In the genomic region with DNA sequence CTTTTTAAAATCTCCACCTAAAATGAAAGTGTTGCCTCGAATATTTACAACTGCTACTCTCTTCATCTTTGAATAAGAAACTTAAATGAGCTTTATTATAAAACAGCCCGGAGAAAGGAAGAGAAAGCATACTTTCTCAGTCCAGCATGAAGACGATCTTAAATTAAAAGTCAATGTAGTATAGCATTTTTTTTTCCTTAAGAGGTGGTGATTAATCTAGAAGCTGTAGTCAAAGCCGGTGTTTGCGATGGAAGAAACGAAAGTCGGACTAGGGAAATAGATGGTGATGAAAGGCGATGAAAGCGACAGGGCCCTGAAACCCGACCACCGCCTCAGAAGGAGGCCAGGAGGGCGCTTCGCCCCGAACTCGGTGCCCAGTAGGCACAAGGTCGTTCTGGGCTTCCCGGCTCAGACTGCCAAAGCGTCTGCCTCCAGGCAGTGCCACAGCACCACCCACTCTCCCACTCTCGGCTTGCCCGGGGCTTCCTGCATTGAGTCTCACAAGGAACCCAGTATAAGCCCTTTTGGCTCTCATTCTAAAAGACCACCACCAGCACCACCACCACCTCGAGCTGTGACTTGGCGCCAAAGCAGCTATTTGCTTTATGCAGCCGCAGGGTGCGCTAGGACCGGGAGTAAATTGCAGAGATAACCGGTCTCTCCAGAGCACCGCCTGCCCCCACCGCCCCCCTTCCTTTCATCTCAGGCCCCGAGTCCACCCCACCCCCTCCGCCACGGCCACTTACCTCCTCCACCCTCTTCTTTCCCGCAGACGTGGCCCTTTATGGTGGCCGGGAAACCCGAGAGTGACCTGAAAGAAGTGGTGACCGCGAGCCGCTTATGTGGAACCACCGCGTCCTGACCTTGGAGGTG, we compare ENCODE assay signal across 8 cellular contexts. TPM values are rescaled to one million over a fixed set of nuclear protein-coding genes. Genes with fewer than 3 reads are reported as not detected.
DNase-seq lines count a peak whose midpoint lies in the region; ATAC-seq, FAIRE-seq and TF ChIP-seq lines count a peak whose summit lies in the region.

No MANE protein-coding gene starts in this region.

- H3K56ac ChIP-seq in H9 (ENCODE audit: insufficient read length, low read depth, low read length) = no peak overlapping the region

- H3K9me3 ChIP-seq in A549 (no peaks in the 10 kb centered on the region), H9 (ENCODE audit: control insufficient read depth, low read depth, low read length) (no peaks in the 10 kb centered on the region)

- under 1% methylated on average over 22 of the region's 40 CpGs for WGBS in A549 (ENCODE audit: missing lambda C conversion rate)
- WGBS in H9 (ENCODE audit: extremely low coverage, insufficient read length, low lambda C conversion rate) = no CpG with 5 or more reads among the region's 40 CpGs

- ATAC-seq in A549 (peak; percentile 88 to 91), HG03439 (IDR thresholded peaks at IDR 0.05; ENCODE audit: unreplicated experiment) (no peak)

- no peak overlapping the region for H4K8ac ChIP-seq in H9 (replicated peaks; ENCODE audit: insufficient read length, low read depth, low read length)

- CTCF ChIA-PET in A549 (lab: Yijun Ruan, JAX) = interaction anchor here (1.0 to 2.3 kb wide), 2 partner anchors 25 to 322 kb away, joined by 5 to 6 read pairs; no protein-coding TSS in a partner anchor

- no peak overlapping the region; a peak in 1 of 7 replicates for H3K27ac Mint-ChIP-seq in H9
- H3K27ac Mint-ChIP-seq in neural crest cell (ENCODE audit: unreplicated experiment) = no peak overlapping the region

- no peak overlapping the region for H2BK15ac ChIP-seq in H9 (ENCODE audit: low read depth, low read length)

- H3T11ph ChIP-seq in H9 (ENCODE audit: low read length) = no peak overlapping the region

- peaks cover 28% of the 10 kb centered on the region for H3K23me2 ChIP-seq in H9 (ENCODE audit: insufficient read length, low read depth, low read length, poor library complexity, severe bottlenecking)

- no peak overlapping the region for H3K4ac ChIP-seq in H9 (ENCODE audit: low read depth, low read length)

- H3K23ac ChIP-seq in H9 (ENCODE audit: insufficient read length, low read depth, low read length) = no peak overlapping the region

- H4K5ac ChIP-seq in H9 (ENCODE audit: insufficient read length, low read depth, low read length) = no peak overlapping the region

- H3K4me1 ChIP-seq in A549 (peaks cover 14% of the 10 kb centered on the region; the same call in 2 of the 3 replicates), H9 (ENCODE audit: insufficient read depth, low read length) (peaks cover 2% of the 10 kb centered on the region; the same call in 1 of the 2 replicates)

- no peak for TF ChIP-seq RAD21 in A549 (conservative IDR thresholded peaks at IDR 0.05 in 1 of 2, IDR thresholded peaks at IDR 0.05 in 1 of 2)

- peaks cover 100% of the 10 kb centered on the region for H3K27me3 Mint-ChIP-seq in H9 (ENCODE audit: low read depth)
- peaks cover 100% of the 10 kb centered on the region for H3K27me3 Mint-ChIP-seq in neural crest cell (ENCODE audit: low read depth)

- no peak overlapping the region for H3K9ac ChIP-seq in H9 (ENCODE audit: extremely low read depth, insufficient read length, low read length)

- POLR2A ChIA-PET in A549 (lab: Yijun Ruan, JAX) = no interaction called here

- H3K4me2 ChIP-seq in A549 (peak overlapping the region; percentile 89), H9 (ENCODE audit: insufficient read depth, insufficient read length, low read length) (peak overlapping the region; percentile 89)

- H3K36me3 Mint-ChIP-seq in H9 (ENCODE audit: insufficient read depth in 1 of 3, low read depth in 3 of 3) (no peaks in the 10 kb centered on the region; a peak in 1 of 7 replicates), neural crest cell (ENCODE audit: low read depth) (peaks cover 3% of the 10 kb centered on the region)

- H3K4me3 ChIP-seq in A549 = peak overlapping the region; percentile 59

- H3K27ac ChIP-seq in A549 (peak overlapping the region; percentile 92 to 94), H9 (ENCODE audit: insufficient read length, low read depth, low read length) (no peak overlapping the region)

- no peak overlapping the region; the same call in 1 of the 2 replicates for H3K14ac ChIP-seq in H9 (ENCODE audit: insufficient read depth, low read length)

- H3K9me3 Mint-ChIP-seq in H9 (no peaks in the 10 kb centered on the region; a peak in 1 of 5 replicates), neural crest cell (no peaks in the 10 kb centered on the region)

- no peak overlapping the region for H2BK5ac ChIP-seq in H9 (ENCODE audit: insufficient read length, low read length)

- H2BK120ac ChIP-seq in H9 (ENCODE audit: low read depth, low read length, poor library complexity, severe bottlenecking) = no peak overlapping the region

- peaks cover 69% of the 10 kb centered on the region for H3K27me3 ChIP-seq in H9 (ENCODE audit: insufficient read depth, low read length)

- H2BK12ac ChIP-seq in H9 (ENCODE audit: insufficient read length, low read depth, low read length) = no peak overlapping the region

- H3K79me1 ChIP-seq in H9 (ENCODE audit: insufficient read depth, low read depth, low read length, poor library complexity, severe bottlenecking) = no peaks in the 10 kb centered on the region

- no peak for TF ChIP-seq POLR2A in A549 (IDR thresholded peaks at IDR 0.05; ENCODE audit: low read length)

- H4K20me1 ChIP-seq in H9 (ENCODE audit: control insufficient read depth, insufficient read depth, insufficient read length) = no peaks in the 10 kb centered on the region

- TF ChIP-seq CTCF in A549 (IDR thresholded peaks at IDR 0.05) (0 out of 3 replicates have a peak, but pooled peaks have one; percentile 6), H9 (conservative IDR thresholded peaks at IDR 0.05) (no peak), neural crest cell (conservative IDR thresholded peaks at IDR 0.05) (no peak)

- no peak overlapping the region for H2BK20ac ChIP-seq in H9 (ENCODE audit: low read depth, low read length, poor library complexity, severe bottlenecking)

- peaks cover 41 to 57% of the 10 kb centered on the region in 2 experiments for H3K4me1 Mint-ChIP-seq in H9
- peaks cover 14% of the 10 kb centered on the region for H3K4me1 Mint-ChIP-seq in neural crest cell

- no peak for TF ChIP-seq EP300 in A549 (IDR thresholded peaks at IDR 0.05)

- H3K4me3 Mint-ChIP-seq in H9 = peak overlapping the region; percentile 12 to 77
- H3K4me3 Mint-ChIP-seq in neural crest cell = peak overlapping the region; percentile 13

- H2AK5ac ChIP-seq in H9 (ENCODE audit: insufficient read length, low read length) = no peak overlapping the region

- no peak overlapping the region for H3K18ac ChIP-seq in H9 (ENCODE audit: insufficient read length, low read depth, low read length)

- FAIRE-seq in A549 (lab: Jason Lieb, UNC) = no peak
- no peak for FAIRE-seq in RCC 7860 (lab: Jason Lieb, UNC)

- DNase-seq in A549 (ENCODE audit: low read depth in 1 of 2, low spot score in 1 of 2) (peak; percentile 48 to 60), H9 (peak; percentile 77), fibroblast of peridontal ligament (ENCODE audit: extremely low read depth) (peak; percentile 39), neural crest cell (ENCODE audit: low read depth, low spot score) (peak; percentile 35), DMS114 treated with DMSO at 0.1 percent for 48 hours (lab: John Stamatoyannopoulos, UW; ENCODE audit: unreplicated experiment) (no peak), RCC 7860 (ENCODE audit: low spot score) (no peak)
- peak; percentile 32 to 38 for DNase-seq in activated CD4-positive, alpha-beta T cell treated with anti-CD3 and anti-CD28 coated beads, Interleukin-2, amount 50 U/mL, for 48 hours

- no peak overlapping the region for H2AFZ ChIP-seq in H9 (ENCODE audit: low read length)

- H3K79me2 ChIP-seq in H9 (ENCODE audit: insufficient read depth, low read length) = no peaks in the 10 kb centered on the region

- H4K91ac ChIP-seq in H9 (ENCODE audit: insufficient read length, low read depth, low read length) = no peak overlapping the region

TF ChIP-seq in A549, 52 proteins besides CTCF, POLR2A, EP300 and RAD21:
- 0 out of 5 replicates have a peak, but pooled peaks of 1 of the 2 experiments have one; percentile 24 for TF ChIP-seq JUN (IDR thresholded peaks at IDR 0.05)
- TF ChIP-seq, protein P1, sequence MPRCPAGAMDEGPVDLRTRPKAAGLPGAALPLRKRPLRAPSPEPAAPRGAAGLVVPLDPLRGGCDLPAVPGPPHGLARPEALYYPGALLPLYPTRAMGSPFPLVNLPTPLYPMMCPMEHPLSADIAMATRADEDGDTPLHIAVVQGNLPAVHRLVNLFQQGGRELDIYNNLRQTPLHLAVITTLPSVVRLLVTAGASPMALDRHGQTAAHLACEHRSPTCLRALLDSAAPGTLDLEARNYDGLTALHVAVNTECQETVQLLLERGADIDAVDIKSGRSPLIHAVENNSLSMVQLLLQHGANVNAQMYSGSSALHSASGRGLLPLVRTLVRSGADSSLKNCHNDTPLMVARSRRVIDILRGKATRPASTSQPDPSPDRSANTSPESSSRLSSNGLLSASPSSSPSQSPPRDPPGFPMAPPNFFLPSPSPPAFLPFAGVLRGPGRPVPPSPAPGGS (IDR thresholded peaks at IDR 0.05) = 0 out of 3 replicates have a peak, but pooled peaks have one; percentile 22
- TF ChIP-seq TP53 (CRISPR knock-in tag; IDR thresholded peaks at IDR 0.05) = no peak
- TF ChIP-seq, protein P2, sequence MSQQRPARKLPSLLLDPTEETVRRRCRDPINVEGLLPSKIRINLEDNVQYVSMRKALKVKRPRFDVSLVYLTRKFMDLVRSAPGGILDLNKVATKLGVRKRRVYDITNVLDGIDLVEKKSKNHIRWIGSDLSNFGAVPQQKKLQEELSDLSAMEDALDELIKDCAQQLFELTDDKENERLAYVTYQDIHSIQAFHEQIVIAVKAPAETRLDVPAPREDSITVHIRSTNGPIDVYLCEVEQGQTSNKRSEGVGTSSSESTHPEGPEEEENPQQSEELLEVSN (IDR thresholded peaks at IDR 0.05; ENCODE audit: borderline replicate concordance, low read depth) = 0 out of 2 replicates have a peak, but pooled peaks have one; percentile 22
- no peak for TF ChIP-seq ZSCAN20 (CRISPR knock-in tag; IDR thresholded peaks at IDR 0.05)
- no peak for TF ChIP-seq HOXA7 (CRISPR knock-in tag; IDR thresholded peaks at IDR 0.05)
- no peak for TF ChIP-seq GATA3 (IDR thresholded peaks at IDR 0.05; ENCODE audit: borderline replicate concordance)
- TF ChIP-seq, protein P3, sequence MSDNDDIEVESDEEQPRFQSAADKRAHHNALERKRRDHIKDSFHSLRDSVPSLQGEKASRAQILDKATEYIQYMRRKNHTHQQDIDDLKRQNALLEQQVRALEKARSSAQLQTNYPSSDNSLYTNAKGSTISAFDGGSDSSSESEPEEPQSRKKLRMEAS (IDR thresholded peaks at IDR 0.05) = peak; percentile 53; the same call in 1 of the 2 replicates
TF ChIP-seq in A549: peak in this region for 4.

RNA-seq across cellular contexts. Expression of a gene that starts 2.3 kb away (rescaled TPM):
- polyA plus RNA-seq in A549 (2011; rRNA removed) (0.21 and 0.25 TPM in 2 replicates), A549 (2017; fragmentation: RNase III; extraction: RNeasy Plus Mini Kit Qiagen cat#74134 plus additional on column Dnase treatment) (0.04 to 0.17 TPM (median 0.12 TPM) in 3 replicates)
- 0.12 and 0.13 TPM in 2 replicates for polyA plus RNA-seq in A549 (2012; cell fraction: cytosol; rRNA removed)
- 0.12 and 0.15 TPM in 2 replicates for polyA plus RNA-seq in A549 (2012; cell fraction: nucleus; rRNA removed)
- 0.50 and 0.97 TPM in 2 replicates for polyA minus RNA-seq in A549 (2011; rRNA and poly(A)+ RNA removed)
- total RNA-seq in H9 (2021) (not detected in 2 replicates), neural crest cell (not detected in 2 replicates)

Comparison
In these comparisons a context has a peak if more than half of its experiments do, and no peak if none do; other contexts are left out.
1. DNase-seq: peak in A549 (2 of 2), H9 (single experiment), activated CD4-positive, alpha-beta T cell treated with anti-CD3 and anti-CD28 coated beads, Interleukin-2, amount 50 U/mL, for 48 hours (2 of 2), fibroblast of peridontal ligament (single experiment) and neural crest cell (single experiment); none in DMS114 treated with DMSO at 0.1 percent for 48 hours (single experiment) and RCC 7860 (single experiment).